In genomic region chr6:36542041-36542440, GRCh38 we compare ENCODE assay signal across 22 cellular contexts. TPM values are rescaled to one million over a fixed set of nuclear protein-coding genes. Genes with fewer than 3 reads are reported as not detected.
DNase-seq lines count a peak whose midpoint lies in the region; ATAC-seq and TF ChIP-seq lines count a peak whose summit lies in the region.
"Had no signal": no experiment of that assay in that cellular context is flagged by ENCODE, and none has a peak within 500 bp of the region (broad histone marks: within the 10 kb centered on the region; RNA-seq: fewer than 3 reads in every experiment).

No MANE protein-coding gene starts in this region.

- CTCF ChIA-PET in activated CD8-positive, alpha-beta T cell treated with anti-CD3 and anti-CD28 coated beads for 36 hours (lab: Charles Lee): no interaction called here
- CTCF ChIA-PET in activated CD8-positive, alpha-beta T cell treated with anti-CD3 and anti-CD28 coated beads, Interleukin-2, amount 10 ng/mL, durations not matched to agents 7 days and 5 days (lab: Charles Lee): no interaction called here
- CTCF ChIA-PET in CD8-positive, alpha-beta memory T cell (lab: Charles Lee): interaction anchor here (1.2 kb wide), 1 partner anchor 217 kb away, joined by 3 read pairs; no protein-coding TSS in a partner anchor

- H2AFZ ChIP-seq in osteoblast (ENCODE audit: low read length): no peak overlapping the region
- H2AFZ ChIP-seq: GM23338 had no signal

- H3K4me1 Mint-ChIP-seq in activated CD8-positive, alpha-beta T cell treated with anti-CD3 and anti-CD28 coated beads for 36 hours (ENCODE audit: low read depth): peaks cover 46% of the 10 kb centered on the region
- H3K4me1 Mint-ChIP-seq in activated CD8-positive, alpha-beta T cell treated with anti-CD3 and anti-CD28 coated beads, Interleukin-2, amount 10 ng/mL, durations not matched to agents 7 days and 5 days (ENCODE audit: low read depth): peaks cover 54% of the 10 kb centered on the region
- peaks cover 50 to 73% (median 69%) of the 10 kb centered on the region in 3 donors for H3K4me1 Mint-ChIP-seq in CD8-positive, alpha-beta memory T cell
- peaks cover 60% of the 10 kb centered on the region for H3K4me1 Mint-ChIP-seq in activated T-helper 1 cell treated with anti-CD3 and anti-CD28 coated beads, Interleukin-12 subunit alpha, Interleukin-12 subunit beta, Interleukin-2, Interleukin-4 antibody, amounts not matched to agents 30 ng/mL and 10 ng/mL and 1 ng/mL, durations not matched to agents 14 hours and 24 hours and 36 hours (ENCODE audit: low read depth)
- H3K4me1 Mint-ChIP-seq in activated T-helper 2 cell treated with anti-CD3 and anti-CD28 coated beads, Interferon-gamma antibody, Interleukin-2, Interleukin-4, amounts not matched to agents 10 μg/mL and 5 μg/mL and 100 μg/mL, durations not matched to agents 14 hours and 24 hours and 36 hours (ENCODE audit: low read depth): peaks cover 35% of the 10 kb centered on the region

- H3K4me3 Mint-ChIP-seq in activated CD8-positive, alpha-beta T cell treated with anti-CD3 and anti-CD28 coated beads for 36 hours: peak overlapping the region; percentile 19
- no peak overlapping the region for H3K4me3 Mint-ChIP-seq in activated CD8-positive, alpha-beta T cell treated with anti-CD3 and anti-CD28 coated beads, Interleukin-2, amount 10 ng/mL, durations not matched to agents 7 days and 5 days
- H3K4me3 Mint-ChIP-seq in CD8-positive, alpha-beta memory T cell: peak overlapping the region; percentile 14 to 100 (median 61)
- peak overlapping the region; percentile 26 for H3K4me3 Mint-ChIP-seq in activated T-helper 1 cell treated with anti-CD3 and anti-CD28 coated beads, Interleukin-12 subunit alpha, Interleukin-12 subunit beta, Interleukin-2, Interleukin-4 antibody, amounts not matched to agents 30 ng/mL and 10 ng/mL and 1 ng/mL, durations not matched to agents 14 hours and 24 hours and 36 hours
- H3K4me3 Mint-ChIP-seq in activated T-helper 2 cell treated with anti-CD3 and anti-CD28 coated beads, Interferon-gamma antibody, Interleukin-2, Interleukin-4, amounts not matched to agents 10 μg/mL and 5 μg/mL and 100 μg/mL, durations not matched to agents 14 hours and 24 hours and 36 hours (ENCODE audit: low read depth): no peak overlapping the region
- H3K4me3 Mint-ChIP-seq: GM23338, WTC11 had no signal

- POLR2A ChIA-PET in activated CD8-positive, alpha-beta T cell treated with anti-CD3 and anti-CD28 coated beads for 36 hours (lab: Charles Lee): interaction anchor here (0.6 to 0.7 kb wide), 2 partner anchors 51 to 100 kb away, joined by 5 read pairs; no protein-coding TSS in a partner anchor
- POLR2A ChIA-PET in activated CD8-positive, alpha-beta T cell treated with anti-CD3 and anti-CD28 coated beads, Interleukin-2, amount 10 ng/mL, durations not matched to agents 7 days and 5 days (lab: Charles Lee): interaction anchor here (5.3 kb wide), 1 partner anchor 54 kb away, joined by 109 read pairs; the partner anchor contains the start of gene SRSF3
- POLR2A ChIA-PET in CD8-positive, alpha-beta memory T cell (lab: Charles Lee): interaction anchor here (5.9 kb wide), 1 partner anchor 55 kb away, joined by 107 read pairs; the partner anchor contains the start of gene SRSF3

- H3K4me1 ChIP-seq in CD8-positive, alpha-beta memory T cell (ENCODE audit: insufficient read depth, low read length): peaks cover 60% of the 10 kb centered on the region
- H3K4me1 ChIP-seq in osteoblast (ENCODE audit: insufficient read depth, low read length) (peaks cover 30% of the 10 kb centered on the region), sigmoid colon (peaks cover 0 to 51% (median 43%) of the 10 kb centered on the region in 4 donors)

- peak overlapping the region; percentile 38 for H3K4me2 ChIP-seq in osteoblast (ENCODE audit: insufficient read depth, low read length)
- H3K4me2 ChIP-seq: GM23338 had no signal

- H3K36me3 ChIP-seq in CD8-positive, alpha-beta memory T cell (ENCODE audit: insufficient read depth, low read length): peaks cover 31% of the 10 kb centered on the region
- peaks cover 27% of the 10 kb centered on the region for H3K36me3 ChIP-seq in osteoblast (ENCODE audit: insufficient read depth, low read length)
- peaks cover 0 to 46% (median 6%) of the 10 kb centered on the region in 4 donors for H3K36me3 ChIP-seq in sigmoid colon

- TF ChIP-seq EP300 in sigmoid colon (IDR thresholded peaks at IDR 0.05): no peak

- H3K9me3 Mint-ChIP-seq in activated CD8-positive, alpha-beta T cell treated with anti-CD3 and anti-CD28 coated beads for 36 hours: peaks cover 2% of the 10 kb centered on the region
- no peaks in the 10 kb centered on the region for H3K9me3 Mint-ChIP-seq in activated CD8-positive, alpha-beta T cell treated with anti-CD3 and anti-CD28 coated beads, Interleukin-2, amount 10 ng/mL, durations not matched to agents 7 days and 5 days (ENCODE audit: insufficient read depth)
- no peaks in the 10 kb centered on the region for H3K9me3 Mint-ChIP-seq in CD8-positive, alpha-beta memory T cell
- no peaks in the 10 kb centered on the region for H3K9me3 Mint-ChIP-seq in activated T-helper 1 cell treated with anti-CD3 and anti-CD28 coated beads, Interleukin-12 subunit alpha, Interleukin-12 subunit beta, Interleukin-2, Interleukin-4 antibody, amounts not matched to agents 30 ng/mL and 10 ng/mL and 1 ng/mL, durations not matched to agents 14 hours and 24 hours and 36 hours
- H3K9me3 Mint-ChIP-seq in activated T-helper 2 cell treated with anti-CD3 and anti-CD28 coated beads, Interferon-gamma antibody, Interleukin-2, Interleukin-4, amounts not matched to agents 10 μg/mL and 5 μg/mL and 100 μg/mL, durations not matched to agents 14 hours and 24 hours and 36 hours: no peaks in the 10 kb centered on the region
- H3K9me3 Mint-ChIP-seq: GM23338, WTC11 had no signal

- no peaks in the 10 kb centered on the region for H3K27me3 Mint-ChIP-seq in activated CD8-positive, alpha-beta T cell treated with anti-CD3 and anti-CD28 coated beads for 36 hours
- no peaks in the 10 kb centered on the region for H3K27me3 Mint-ChIP-seq in activated CD8-positive, alpha-beta T cell treated with anti-CD3 and anti-CD28 coated beads, Interleukin-2, amount 10 ng/mL, durations not matched to agents 7 days and 5 days (ENCODE audit: low read depth)
- peaks cover 0 to 2% of the 10 kb centered on the region in 2 donors for H3K27me3 Mint-ChIP-seq in CD8-positive, alpha-beta memory T cell
- H3K27me3 Mint-ChIP-seq in activated T-helper 1 cell treated with anti-CD3 and anti-CD28 coated beads, Interleukin-12 subunit alpha, Interleukin-12 subunit beta, Interleukin-2, Interleukin-4 antibody, amounts not matched to agents 30 ng/mL and 10 ng/mL and 1 ng/mL, durations not matched to agents 14 hours and 24 hours and 36 hours (ENCODE audit: insufficient read depth): peaks cover 2% of the 10 kb centered on the region
- no peaks in the 10 kb centered on the region for H3K27me3 Mint-ChIP-seq in activated T-helper 2 cell treated with anti-CD3 and anti-CD28 coated beads, Interferon-gamma antibody, Interleukin-2, Interleukin-4, amounts not matched to agents 10 μg/mL and 5 μg/mL and 100 μg/mL, durations not matched to agents 14 hours and 24 hours and 36 hours (ENCODE audit: low read depth)

- H3K27ac ChIP-seq in CD8-positive, alpha-beta memory T cell (ENCODE audit: low read depth, low read length): no peak overlapping the region
- H3K27ac ChIP-seq in osteoblast (ENCODE audit: low read depth, low read length) (no peak overlapping the region), sigmoid colon (no peak overlapping the region)
- H3K27ac ChIP-seq: C4-2B, gastrocnemius medialis had no signal

- peaks cover 84% of the 10 kb centered on the region for H3K79me2 ChIP-seq in osteoblast (ENCODE audit: insufficient read depth, low read length)

- 81 to 85% methylated on average over 2 of the region's 2 CpGs for WGBS in sigmoid colon, 2 donors

- peak overlapping the region; percentile 17 for H3K4me3 ChIP-seq in CD8-positive, alpha-beta memory T cell (ENCODE audit: low read length)
- no peak overlapping the region for H3K4me3 ChIP-seq in osteoblast (ENCODE audit: insufficient read depth, low read length)
- no peak overlapping the region for H3K4me3 ChIP-seq in sigmoid colon
- H3K4me3 ChIP-seq: gastrocnemius medialis, GM12878, GM23338 had no signal

- no peak for ATAC-seq in activated CD8-positive, alpha-beta T cell treated with anti-CD3 and anti-CD28 coated beads for 36 hours
- no peak for ATAC-seq in activated CD8-positive, alpha-beta T cell treated with anti-CD3 and anti-CD28 coated beads, Interleukin-2, amount 10 ng/mL, durations not matched to agents 7 days and 5 days
- no peak for ATAC-seq in HG03354 (IDR thresholded peaks at IDR 0.05; ENCODE audit: poor library complexity, severe bottlenecking, unreplicated experiment)
- ATAC-seq: gastrocnemius medialis, GM12878, GM23338, right cardiac atrium, WTC11 had no signal

- peak overlapping the region; percentile 88 for H3K27ac Mint-ChIP-seq in activated CD8-positive, alpha-beta T cell treated with anti-CD3 and anti-CD28 coated beads for 36 hours
- no peak overlapping the region for H3K27ac Mint-ChIP-seq in activated CD8-positive, alpha-beta T cell treated with anti-CD3 and anti-CD28 coated beads, Interleukin-2, amount 10 ng/mL, durations not matched to agents 7 days and 5 days
- H3K27ac Mint-ChIP-seq in CD8-positive, alpha-beta memory T cell: peak overlapping the region in 7 of 8 donors; percentile 54 to 92 (median 80)
- peak overlapping the region; percentile 70 for H3K27ac Mint-ChIP-seq in activated T-helper 1 cell treated with anti-CD3 and anti-CD28 coated beads, Interleukin-12 subunit alpha, Interleukin-12 subunit beta, Interleukin-2, Interleukin-4 antibody, amounts not matched to agents 30 ng/mL and 10 ng/mL and 1 ng/mL, durations not matched to agents 14 hours and 24 hours and 36 hours
- no peak overlapping the region for H3K27ac Mint-ChIP-seq in activated T-helper 2 cell treated with anti-CD3 and anti-CD28 coated beads, Interferon-gamma antibody, Interleukin-2, Interleukin-4, amounts not matched to agents 10 μg/mL and 5 μg/mL and 100 μg/mL, durations not matched to agents 14 hours and 24 hours and 36 hours
- H3K27ac Mint-ChIP-seq: GM23338, WTC11 had no signal

- TF ChIP-seq POLR2A in sigmoid colon (IDR thresholded peaks at IDR 0.05): no peak

- H3K9me3 ChIP-seq in CD8-positive, alpha-beta memory T cell (ENCODE audit: low read length): no peaks in the 10 kb centered on the region
- no peaks in the 10 kb centered on the region for H3K9me3 ChIP-seq in osteoblast (ENCODE audit: low read depth, low read length)
- H3K9me3 ChIP-seq in sigmoid colon: no peaks in the 10 kb centered on the region
- H3K9me3 ChIP-seq: gastrocnemius medialis had no signal

- no peak for DNase-seq in activated CD8-positive, alpha-beta T cell treated with anti-CD3 and anti-CD28 coated beads for 36 hours
- DNase-seq in activated CD8-positive, alpha-beta T cell treated with anti-CD3 and anti-CD28 coated beads, Interleukin-2, amount 10 ng/mL, durations not matched to agents 7 days and 5 days: no peak
- no peak for DNase-seq in CD8-positive, alpha-beta memory T cell
- DNase-seq in activated T-helper 1 cell treated with anti-CD3 and anti-CD28 coated beads, Interleukin-12 subunit alpha, Interleukin-12 subunit beta, Interleukin-2, Interleukin-4 antibody, amounts not matched to agents 30 ng/mL and 10 ng/mL and 1 ng/mL, durations not matched to agents 14 hours and 24 hours and 36 hours (ENCODE audit: low spot score): no peak
- DNase-seq in osteoblast (ENCODE audit: insufficient read length, low spot score, missing footprints) (peak; percentile 57), sigmoid colon (no peak)
- DNase-seq in activated T-helper 2 cell treated with anti-CD3 and anti-CD28 coated beads, Interferon-gamma antibody, Interleukin-2, Interleukin-4, amounts not matched to agents 10 μg/mL and 5 μg/mL and 100 μg/mL, durations not matched to agents 14 hours and 24 hours and 36 hours (ENCODE audit: low spot score): no peak
- DNase-seq: DMS53; erythroblast; gastrocnemius medialis; mammary epithelial cell; NCI-H146; NCI-H774; OCI-M1; right cardiac atrium; SHP77; stimulated activated CD8-positive, alpha-beta memory T cell treated with anti-CD3 and anti-CD28 coated beads, Interleukin-4, amount 100 ng/mL, for 48 hours had no signal

- peaks cover 45% of the 10 kb centered on the region for H3K36me3 Mint-ChIP-seq in activated CD8-positive, alpha-beta T cell treated with anti-CD3 and anti-CD28 coated beads for 36 hours (ENCODE audit: low read depth)
- peaks cover 61% of the 10 kb centered on the region for H3K36me3 Mint-ChIP-seq in activated CD8-positive, alpha-beta T cell treated with anti-CD3 and anti-CD28 coated beads, Interleukin-2, amount 10 ng/mL, durations not matched to agents 7 days and 5 days (ENCODE audit: low read depth)
- peaks cover 4 to 77% (median 8%) of the 10 kb centered on the region in 3 donors for H3K36me3 Mint-ChIP-seq in CD8-positive, alpha-beta memory T cell
- peaks cover 23% of the 10 kb centered on the region for H3K36me3 Mint-ChIP-seq in activated T-helper 1 cell treated with anti-CD3 and anti-CD28 coated beads, Interleukin-12 subunit alpha, Interleukin-12 subunit beta, Interleukin-2, Interleukin-4 antibody, amounts not matched to agents 30 ng/mL and 10 ng/mL and 1 ng/mL, durations not matched to agents 14 hours and 24 hours and 36 hours (ENCODE audit: low read depth)
- H3K36me3 Mint-ChIP-seq in activated T-helper 2 cell treated with anti-CD3 and anti-CD28 coated beads, Interferon-gamma antibody, Interleukin-2, Interleukin-4, amounts not matched to agents 10 μg/mL and 5 μg/mL and 100 μg/mL, durations not matched to agents 14 hours and 24 hours and 36 hours (ENCODE audit: low read depth): peaks cover 46% of the 10 kb centered on the region

- peaks cover 13% of the 10 kb centered on the region for H4K20me1 ChIP-seq in osteoblast (ENCODE audit: insufficient read depth, low read length)

- intact Hi-C loops in activated CD8-positive, alpha-beta T cell treated with anti-CD3 and anti-CD28 coated beads for 36 hours (cut with micrococcal nuclease): loop anchor here (10.0 kb wide), 1 partner anchor 97 kb away; the partner anchor contains the start of genes KCTD20 and PXT1
- intact Hi-C loops in activated T-helper 1 cell treated with anti-CD3 and anti-CD28 coated beads, Interleukin-12 subunit alpha, Interleukin-12 subunit beta, Interleukin-2, Interleukin-4 antibody, amounts not matched to agents 30 ng/mL and 10 ng/mL and 1 ng/mL, durations not matched to agents 14 hours and 24 hours and 36 hours (cut with micrococcal nuclease): loop anchor here (10.0 kb wide), 1 partner anchor 417 kb away; no protein-coding TSS in a partner anchor
- intact Hi-C loops in sigmoid colon (cut with DNase I): no loop called here
- intact Hi-C loops in activated T-helper 2 cell treated with anti-CD3 and anti-CD28 coated beads, Interferon-gamma antibody, Interleukin-2, Interleukin-4, amounts not matched to agents 10 μg/mL and 5 μg/mL and 100 μg/mL, durations not matched to agents 14 hours and 24 hours and 36 hours (cut with micrococcal nuclease): no loop called here

- H3K27me3 ChIP-seq in CD8-positive, alpha-beta memory T cell (ENCODE audit: insufficient read depth, low read length, poor library complexity, severe bottlenecking): no peaks in the 10 kb centered on the region
- H3K27me3 ChIP-seq in osteoblast (ENCODE audit: insufficient read depth, low read length) (no peaks in the 10 kb centered on the region), sigmoid colon (no peaks in the 10 kb centered on the region)
- H3K27me3 ChIP-seq: gastrocnemius medialis had no signal

- TF ChIP-seq CTCF in activated CD8-positive, alpha-beta T cell treated with anti-CD3 and anti-CD28 coated beads for 36 hours (IDR thresholded peaks at IDR 0.05): no peak
- no peak for TF ChIP-seq CTCF in osteoblast (IDR thresholded peaks at IDR 0.05; ENCODE audit: extremely low read depth, low read depth, low read length)
- TF ChIP-seq CTCF in sigmoid colon (IDR thresholded peaks at IDR 0.05): no peak

RNA-seq across cellular contexts. Expression of gene STK38, which starts 5.2 kb away (rescaled TPM):
- total RNA-seq in activated CD8-positive, alpha-beta T cell treated with anti-CD3 and anti-CD28 coated beads for 36 hours: 10 to 100 TPM; 22.9 to 23.4 TPM
- 10 to 100 TPM; 53.5 to 54.4 TPM for total RNA-seq in activated CD8-positive, alpha-beta T cell treated with anti-CD3 and anti-CD28 coated beads, Interleukin-2, amount 10 ng/mL, durations not matched to agents 7 days and 5 days
- 10 to 100 TPM; 44.9 to 47.6 TPM for total RNA-seq in CD8-positive, alpha-beta memory T cell
- 110 TPM for polyA plus RNA-seq in CD8-positive, alpha-beta memory T cell
- total RNA-seq in activated T-helper 1 cell treated with anti-CD3 and anti-CD28 coated beads, Interleukin-12 subunit alpha, Interleukin-12 subunit beta, Interleukin-2, Interleukin-4 antibody, amounts not matched to agents 30 ng/mL and 10 ng/mL and 1 ng/mL, durations not matched to agents 14 hours and 24 hours and 36 hours: 23.5 and 23.6 TPM in 2 replicates
- total RNA-seq in osteoblast: 41.5 and 48.1 TPM in 2 replicates
- total RNA-seq in sigmoid colon: 10 to 100 TPM; 25.8 to 46.3 (median 33.1) TPM
- 10 to 100 TPM; 33.6 to 47.8 (median 42.1) TPM for polyA plus RNA-seq in sigmoid colon
- 22.9 and 25.0 TPM in 2 replicates for total RNA-seq in activated T-helper 2 cell treated with anti-CD3 and anti-CD28 coated beads, Interferon-gamma antibody, Interleukin-2, Interleukin-4, amounts not matched to agents 10 μg/mL and 5 μg/mL and 100 μg/mL, durations not matched to agents 14 hours and 24 hours and 36 hours

RNA-seq across cellular contexts. Expression of gene SRSF3, which starts 52.1 kb away (rescaled TPM):
- 100 to 1,000 TPM; 402 to 404 TPM for total RNA-seq in activated CD8-positive, alpha-beta T cell treated with anti-CD3 and anti-CD28 coated beads for 36 hours
- total RNA-seq in activated CD8-positive, alpha-beta T cell treated with anti-CD3 and anti-CD28 coated beads, Interleukin-2, amount 10 ng/mL, durations not matched to agents 7 days and 5 days: 100 to 1,000 TPM; 482 to 509 TPM
- total RNA-seq in CD8-positive, alpha-beta memory T cell: 100 to 1,000 TPM; 572 to 579 TPM
- 370 TPM for polyA plus RNA-seq in CD8-positive, alpha-beta memory T cell
- total RNA-seq in activated T-helper 1 cell treated with anti-CD3 and anti-CD28 coated beads, Interleukin-12 subunit alpha, Interleukin-12 subunit beta, Interleukin-2, Interleukin-4 antibody, amounts not matched to agents 30 ng/mL and 10 ng/mL and 1 ng/mL, durations not matched to agents 14 hours and 24 hours and 36 hours: 525 and 546 TPM in 2 replicates
- total RNA-seq in osteoblast (236 and 289 TPM in 2 replicates), sigmoid colon (100 to 1,000 TPM; 101 to 168 (median 122) TPM)
- polyA plus RNA-seq in sigmoid colon: 100 to 1,000 TPM; 144 to 292 (median 165) TPM
- total RNA-seq in activated T-helper 2 cell treated with anti-CD3 and anti-CD28 coated beads, Interferon-gamma antibody, Interleukin-2, Interleukin-4, amounts not matched to agents 10 μg/mL and 5 μg/mL and 100 μg/mL, durations not matched to agents 14 hours and 24 hours and 36 hours: 512 and 541 TPM in 2 replicates

Comparison
In these comparisons a context has a peak if more than half of its experiments do, and no peak if none do; other contexts are left out.
1. H3K27ac Mint-ChIP-seq: peak in activated CD8-positive, alpha-beta T cell treated with anti-CD3 and anti-CD28 coated beads for 36 hours (single experiment), CD8-positive, alpha-beta memory T cell (7 of 8) and activated T-helper 1 cell treated with anti-CD3 and anti-CD28 coated beads, Interleukin-12 subunit alpha, Interleukin-12 subunit beta, Interleukin-2, Interleukin-4 antibody, amounts not matched to agents 30 ng/mL and 10 ng/mL and 1 ng/mL, durations not matched to agents 14 hours and 24 hours and 36 hours (single experiment); none in activated CD8-positive, alpha-beta T cell treated with anti-CD3 and anti-CD28 coated beads, Interleukin-2, amount 10 ng/mL, durations not matched to agents 7 days and 5 days (single experiment) and activated T-helper 2 cell treated with anti-CD3 and anti-CD28 coated beads, Interferon-gamma antibody, Interleukin-2, Interleukin-4, amounts not matched to agents 10 μg/mL and 5 μg/mL and 100 μg/mL, durations not matched to agents 14 hours and 24 hours and 36 hours (single experiment).
2. H3K4me3 Mint-ChIP-seq: peak in activated CD8-positive, alpha-beta T cell treated with anti-CD3 and anti-CD28 coated beads for 36 hours (single experiment), CD8-positive, alpha-beta memory T cell (7 of 7) and activated T-helper 1 cell treated with anti-CD3 and anti-CD28 coated beads, Interleukin-12 subunit alpha, Interleukin-12 subunit beta, Interleukin-2, Interleukin-4 antibody, amounts not matched to agents 30 ng/mL and 10 ng/mL and 1 ng/mL, durations not matched to agents 14 hours and 24 hours and 36 hours (single experiment); none in activated CD8-positive, alpha-beta T cell treated with anti-CD3 and anti-CD28 coated beads, Interleukin-2, amount 10 ng/mL, durations not matched to agents 7 days and 5 days (single experiment) and activated T-helper 2 cell treated with anti-CD3 and anti-CD28 coated beads, Interferon-gamma antibody, Interleukin-2, Interleukin-4, amounts not matched to agents 10 μg/mL and 5 μg/mL and 100 μg/mL, durations not matched to agents 14 hours and 24 hours and 36 hours (single experiment).
3. intact Hi-C loops: an anchor here in activated CD8-positive, alpha-beta T cell treated with anti-CD3 and anti-CD28 coated beads for 36 hours (10.0 kb wide) and activated T-helper 1 cell treated with anti-CD3 and anti-CD28 coated beads, Interleukin-12 subunit alpha, Interleukin-12 subunit beta, Interleukin-2, Interleukin-4 antibody, amounts not matched to agents 30 ng/mL and 10 ng/mL and 1 ng/mL, durations not matched to agents 14 hours and 24 hours and 36 hours (10.0 kb wide); none called in sigmoid colon and activated T-helper 2 cell treated with anti-CD3 and anti-CD28 coated beads, Interferon-gamma antibody, Interleukin-2, Interleukin-4, amounts not matched to agents 10 μg/mL and 5 μg/mL and 100 μg/mL, durations not matched to agents 14 hours and 24 hours and 36 hours.